In genomic region chr1:17998889-17999288, GRCh38 we compare ENCODE assay signal across 15 cellular contexts.
DNase-seq lines count a peak whose midpoint lies in the region; ATAC-seq and TF ChIP-seq lines count a peak whose summit lies in the region.
"Had no signal": no experiment of that assay in that cellular context is flagged by ENCODE, and none has a peak within 500 bp of the region (broad histone marks: within the 10 kb centered on the region; RNA-seq: fewer than 3 reads in every experiment).

No MANE protein-coding gene starts in this region.

- no peaks in the 10 kb centered on the region for H3K4me1 Mint-ChIP-seq in HFFc6 (ENCODE audit: low read depth)

- TF ChIP-seq EP300 in SK-N-SH (IDR thresholded peaks at IDR 0.05; ENCODE audit: borderline replicate concordance in 1 of 2, low read depth in 1 of 2, low read length in 1 of 2) (no peak), sigmoid colon (IDR thresholded peaks at IDR 0.05) (no peak)

- DNase-seq in SK-N-SH (no peak), HFFc6 (no peak), SK-MEL-5 (ENCODE audit: low read depth, low spot score) (peak; percentile 60), osteoblast (ENCODE audit: insufficient read length, low spot score, missing footprints) (no peak), sigmoid colon (no peak)
- DNase-seq in stimulated activated CD4-positive, alpha-beta T cell treated with anti-CD3 and anti-CD28 coated beads, Interleukin-12 subunit alpha, Interleukin-12 subunit beta, amount 100 ng/mL, for 4 hours, result no peak
- DNase-seq: activated CD4-positive, alpha-beta T cell treated with anti-CD3 and anti-CD28 coated beads, Interleukin-2, amount 50 U/mL, for 4 hours; activated effector memory CD4-positive, alpha-beta T cell treated with Interleukin-2 at 50 U/mL for 16 hours; AML-193; mesenchymal stem cell; ovary; stimulated activated naive CD4-positive, alpha-beta T cell had no signal

- H2AFZ ChIP-seq in SK-N-SH (ENCODE audit: low read depth) (no peak overlapping the region), osteoblast (ENCODE audit: low read length) (no peak overlapping the region)

- H3K4me2 ChIP-seq in SK-N-SH, result no peak overlapping the region
- H3K4me2 ChIP-seq in osteoblast (ENCODE audit: insufficient read depth, low read length), result no peak overlapping the region

- 19% methylated on average over 2 of the region's 6 CpGs for WGBS in SK-N-SH (ENCODE audit: low lambda C conversion rate)
- 80 to 81% methylated on average over 6 of the region's 6 CpGs for WGBS in sigmoid colon, 2 donors

- in situ Hi-C loops in SK-MEL-5 (cut with HindIII; ENCODE audit: low pct_unique_long_range_greater_than_20kb, low sequenced_read_pairs), result no loop called here

- H3K4me3 Mint-ChIP-seq in HFFc6, result no peak overlapping the region

- no peaks in the 10 kb centered on the region for H3K27me3 ChIP-seq in SK-N-SH (ENCODE audit: insufficient read depth)
- no peaks in the 10 kb centered on the region for H3K27me3 ChIP-seq in osteoblast (ENCODE audit: insufficient read depth, low read length)
- H3K27me3 ChIP-seq in sigmoid colon, result peaks cover 0 to 35% (median 0%) of the 10 kb centered on the region in 3 donors
- H3K27me3 ChIP-seq: ovary had no signal

- H3K27ac ChIP-seq in SK-N-SH (ENCODE audit: low read depth in 2 of 2, low read length in 1 of 2) (no peak overlapping the region), osteoblast (ENCODE audit: low read depth, low read length) (no peak overlapping the region), sigmoid colon (no peak overlapping the region)
- H3K27ac ChIP-seq: HL-60, ovary had no signal

- H3K4me1 ChIP-seq in SK-N-SH (ENCODE audit: control insufficient read depth in 1 of 2, insufficient read depth in 2 of 2, low read depth in 1 of 2, low read length in 1 of 2), result no peaks in the 10 kb centered on the region
- no peaks in the 10 kb centered on the region for H3K4me1 ChIP-seq in osteoblast (ENCODE audit: insufficient read depth, low read length)
- no peaks in the 10 kb centered on the region for H3K4me1 ChIP-seq in sigmoid colon

- H3K9me3 ChIP-seq in SK-N-SH, result no peaks in the 10 kb centered on the region
- no peaks in the 10 kb centered on the region for H3K9me3 ChIP-seq in osteoblast (ENCODE audit: low read depth, low read length)
- H3K9me3 ChIP-seq in sigmoid colon, result no peaks in the 10 kb centered on the region
- H3K9me3 ChIP-seq: ovary had no signal

- CTCF ChIA-PET in SK-N-SH (lab: Yijun Ruan, JAX), result interaction anchor here (1.0 to 1.1 kb wide), 3 partner anchors 9 to 236 kb away, joined by 4 to 6 read pairs (median 5); no protein-coding TSS in a partner anchor

- H4K20me1 ChIP-seq in SK-N-SH (ENCODE audit: insufficient read depth) (no peaks in the 10 kb centered on the region), osteoblast (ENCODE audit: insufficient read depth, low read length) (no peaks in the 10 kb centered on the region)

- peak; percentile 37 for TF ChIP-seq CTCF in SK-N-SH (IDR thresholded peaks at IDR 0.05)
- peak; percentile 43; the same call in 1 of the 2 replicates for TF ChIP-seq CTCF in HFFc6 (IDR thresholded peaks at IDR 0.05)
- peak; percentile 28 for TF ChIP-seq CTCF in osteoblast (IDR thresholded peaks at IDR 0.05; ENCODE audit: extremely low read depth, low read depth, low read length)
- no peak for TF ChIP-seq CTCF in sigmoid colon (IDR thresholded peaks at IDR 0.05)

- H3K9me2 ChIP-seq in SK-N-SH, result no peaks in the 10 kb centered on the region

- H3K27me3 Mint-ChIP-seq in HFFc6 (ENCODE audit: insufficient read depth), result peaks cover 2% of the 10 kb centered on the region; the same call in 1 of the 2 replicates

- H3K4me3 ChIP-seq in SK-N-SH (ENCODE audit: low read depth in 2 of 2, low read length in 1 of 2) (no peak overlapping the region), osteoblast (ENCODE audit: insufficient read depth, low read length) (no peak overlapping the region), sigmoid colon (no peak overlapping the region)
- H3K4me3 ChIP-seq: ovary had no signal

- no peaks in the 10 kb centered on the region for H3K79me2 ChIP-seq in SK-N-SH (ENCODE audit: insufficient read depth)
- no peaks in the 10 kb centered on the region for H3K79me2 ChIP-seq in osteoblast (ENCODE audit: insufficient read depth, low read length)

- H3K9me3 Mint-ChIP-seq in HFFc6, result peaks cover 34% of the 10 kb centered on the region

- no peak for TF ChIP-seq POLR2A in sigmoid colon (IDR thresholded peaks at IDR 0.05)

- TF ChIP-seq RAD21 in SK-N-SH (IDR thresholded peaks at IDR 0.05; ENCODE audit: low read length), result peak; percentile 31

- H3K36me3 Mint-ChIP-seq in HFFc6 (ENCODE audit: low read depth), result no peaks in the 10 kb centered on the region

- intact Hi-C loops in sigmoid colon (cut with DNase I), result no loop called here

- no peak overlapping the region for H3K27ac Mint-ChIP-seq in HFFc6

- no peaks in the 10 kb centered on the region for H3F3A ChIP-seq in SK-N-SH (replicated peaks; ENCODE audit: insufficient read depth)

- H3K36me3 ChIP-seq in SK-N-SH (replicated peaks in 1 of 2; ENCODE audit: control insufficient read depth in 1 of 2, insufficient read depth in 2 of 2, low read length in 1 of 2), result no peaks in the 10 kb centered on the region
- H3K36me3 ChIP-seq in osteoblast (ENCODE audit: insufficient read depth, low read length), result no peaks in the 10 kb centered on the region
- no peaks in the 10 kb centered on the region for H3K36me3 ChIP-seq in sigmoid colon
- H3K36me3 ChIP-seq: ovary had no signal

- POLR2A ChIA-PET in SK-N-SH (lab: Yijun Ruan, JAX), result no interaction called here

- H3K9ac ChIP-seq in SK-N-SH, result no peak overlapping the region

- no peak for ATAC-seq in SK-N-SH treated with all-trans-retinoic acid at 6 μM for 48 hours
- no peak for ATAC-seq in GM18868 (IDR thresholded peaks at IDR 0.05; ENCODE audit: unreplicated experiment)

TF ChIP-seq in SK-N-SH, 30 proteins besides CTCF, POLR2A, EP300 and RAD21:
- TF ChIP-seq USF1 (IDR thresholded peaks at IDR 0.05; ENCODE audit: borderline replicate concordance, low read depth) (no peak), FOXJ3 (CRISPR knock-in tag; IDR thresholded peaks at IDR 0.05) (no peak), YY1 (IDR thresholded peaks at IDR 0.05; ENCODE audit: low read depth) (no peak), SMC3 (IDR thresholded peaks at IDR 0.05; ENCODE audit: low read depth, low read length) (peak; percentile 17; the same call in 1 of the 2 replicates), GABPA (IDR thresholded peaks at IDR 0.05; ENCODE audit: low read depth) (no peak), NRF1 (IDR thresholded peaks at IDR 0.05; ENCODE audit: low read depth, low read length) (no peak)

TF ChIP-seq in SK-N-SH treated with all-trans-retinoic acid at 6 μM for 48 hours, 23 proteins besides CTCF, POLR2A, EP300 and RAD21:
- TF ChIP-seq ISL1 (CRISPR knock-in tag; IDR thresholded peaks at IDR 0.05) (no peak), CSDC2 (CRISPR knock-in tag; IDR thresholded peaks at IDR 0.05) (no peak), ZFP3 (CRISPR knock-in tag; IDR thresholded peaks at IDR 0.05) (no peak), CREB5 (CRISPR knock-in tag; IDR thresholded peaks at IDR 0.05; ENCODE audit: low read depth) (no peak), RARB (CRISPR knock-in tag; IDR thresholded peaks at IDR 0.05) (no peak)

Comparison
In these comparisons a context has a peak if more than half of its experiments do, and no peak if none do; other contexts are left out.
1. CTCF ChIP-seq: peak in SK-N-SH (single experiment), HFFc6 (single experiment) and osteoblast (single experiment); none in sigmoid colon (0 of 4).